Comparison of ENCODE assay signal across 10 cellular contexts in the genomic region with DNA sequence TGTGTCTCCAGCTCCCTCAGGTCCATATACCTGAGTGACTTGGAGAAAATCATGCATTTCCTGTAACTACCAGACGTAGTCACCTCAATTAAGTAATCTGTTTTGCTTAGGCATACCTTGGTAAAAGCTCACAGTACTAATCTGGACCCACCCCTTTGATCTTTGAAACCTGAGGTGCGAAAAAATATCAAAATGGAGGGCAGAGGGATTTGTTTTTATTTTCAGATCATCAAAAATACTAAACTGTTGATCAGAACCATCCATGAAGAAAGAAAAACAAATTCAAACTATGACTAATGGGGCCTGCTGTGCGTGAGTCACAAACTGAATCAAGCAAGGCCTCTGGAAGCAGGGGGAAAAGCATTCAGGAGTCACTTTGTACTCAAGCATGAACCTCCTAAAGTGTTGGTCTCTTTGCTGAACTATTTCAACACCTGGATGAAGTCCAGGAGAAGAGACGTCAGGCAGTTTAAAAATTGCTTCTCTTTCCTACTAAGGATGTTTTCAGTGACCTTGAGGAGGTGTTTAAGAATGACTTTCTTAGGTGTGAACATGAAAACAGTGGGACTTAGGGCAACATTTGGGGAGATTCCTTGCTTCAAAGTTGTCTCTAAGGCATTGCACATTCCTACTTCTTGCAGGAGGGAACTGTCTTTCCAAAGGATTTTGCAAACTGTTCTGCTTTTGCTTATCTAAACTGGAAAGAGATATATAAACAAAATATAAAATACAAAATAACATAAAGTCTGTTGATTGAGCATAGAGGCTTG.
DNase-seq lines count a peak whose midpoint lies in the region; ATAC-seq and TF ChIP-seq lines count a peak whose summit lies in the region.
"Had no signal": no experiment of that assay in that cellular context is flagged by ENCODE, and none has a peak within 500 bp of the region (broad histone marks: within the 10 kb centered on the region; RNA-seq: fewer than 3 reads in every experiment).

No MANE protein-coding gene starts in this region.

- H3K36me3 ChIP-seq in Panc1 (ENCODE audit: control insufficient read depth, insufficient read depth, low read length): no peaks in the 10 kb centered on the region
- H3K36me3 ChIP-seq in WERI-Rb-1: no peaks in the 10 kb centered on the region

- H3K9me3 Mint-ChIP-seq in osteocyte (ENCODE audit: unreplicated experiment): peaks cover 3% of the 10 kb centered on the region

- DNase-seq in AG10803 (ENCODE audit: low read depth): peak; percentile 97
- peak; percentile 92 for DNase-seq in Panc1 (ENCODE audit: low read depth, low spot score)
- peak; percentile 98 for DNase-seq in fibroblast of peridontal ligament (ENCODE audit: extremely low read depth)
- DNase-seq in osteocyte (ENCODE audit: extremely low spot score, unreplicated experiment): no peak
- DNase-seq in activated CD4-positive, alpha-beta T cell treated with anti-CD3 and anti-CD28 coated beads, Interleukin-2, amount 50 U/mL, for 4 hours: no peak
- DNase-seq in WERI-Rb-1: no peak
- no peak for DNase-seq in HT-29 (ENCODE audit: low spot score)
- DNase-seq: SHP77 treated with DMSO at 0.1 percent for 48 hours had no signal

- in situ Hi-C loops in Panc1 (cut with HindIII; ENCODE audit: low pct_unique_long_range_greater_than_20kb, low sequenced_read_pairs): no loop called here

- peak overlapping the region; percentile 88 for H3K27ac Mint-ChIP-seq in osteocyte (ENCODE audit: unreplicated experiment)
- H3K27ac Mint-ChIP-seq: progenitor cell of endocrine pancreas had no signal

- H3K4me1 ChIP-seq in Panc1 (ENCODE audit: control insufficient read depth, insufficient read depth, low read length): peaks cover 24% of the 10 kb centered on the region

- H3K4me1 Mint-ChIP-seq in osteocyte (ENCODE audit: unreplicated experiment): peaks cover 75% of the 10 kb centered on the region

- BruUV-seq in Panc1 (replicated peaks; lab: Mats Ljungman, UMichigan): no TSS peak

- POLR2A ChIA-PET in Panc1 (lab: Charles Lee): no interaction called here

- no peak overlapping the region for H3K4me3 ChIP-seq in AG10803 (ENCODE audit: low read length)
- no peak overlapping the region for H3K4me3 ChIP-seq in Panc1 (ENCODE audit: low read depth in 2 of 2, low read length in 2 of 2)
- H3K4me3 ChIP-seq in WERI-Rb-1 (ENCODE audit: low read depth, low read length): no peak overlapping the region

- ATAC-seq in Panc1: peak; percentile 98
- no peak for ATAC-seq in HG03196 (IDR thresholded peaks at IDR 0.05; ENCODE audit: unreplicated experiment)

- H3K27ac ChIP-seq in Panc1 (ENCODE audit: low read length): peak overlapping the region; percentile 87
- no peak overlapping the region for H3K27ac ChIP-seq in WERI-Rb-1

- H3K4me3 Mint-ChIP-seq in osteocyte (ENCODE audit: unreplicated experiment): no peak overlapping the region

- H3K27me3 Mint-ChIP-seq in osteocyte (ENCODE audit: unreplicated experiment): no peaks in the 10 kb centered on the region
- H3K27me3 Mint-ChIP-seq: progenitor cell of endocrine pancreas had no signal

- H3K27me3 ChIP-seq in Panc1 (ENCODE audit: control insufficient read depth, insufficient read depth, low read length) (no peaks in the 10 kb centered on the region), WERI-Rb-1 (ENCODE audit: insufficient read depth, low read depth, severe bottlenecking) (peaks cover 88% of the 10 kb centered on the region)

- intact Hi-C loops in Panc1 (cut with micrococcal nuclease; ENCODE audit: unreplicated experiment): loop anchor here (10.0 kb wide), 1 partner anchor 100 kb away; no protein-coding TSS in a partner anchor

- H3K36me3 Mint-ChIP-seq in osteocyte (ENCODE audit: unreplicated experiment): peaks cover 6% of the 10 kb centered on the region

- CTCF ChIA-PET in Panc1 (lab: Charles Lee): no interaction called here

- TF ChIP-seq CTCF in AG10803 (conservative IDR thresholded peaks at IDR 0.05; ENCODE audit: low read length): no peak
- no peak for TF ChIP-seq CTCF in Panc1 (IDR thresholded peaks at IDR 0.05)
- no peak for TF ChIP-seq CTCF in osteocyte (IDR thresholded peaks at IDR 0.05)
- TF ChIP-seq CTCF in WERI-Rb-1 (IDR thresholded peaks at IDR 0.05; ENCODE audit: low read depth, low read length): no peak

- H3K9me3 ChIP-seq in Panc1 (ENCODE audit: control insufficient read depth, insufficient read depth, low read depth, low read length) (peaks cover 6% of the 10 kb centered on the region; the same call in 1 of the 2 replicates), WERI-Rb-1 (ENCODE audit: severe bottlenecking) (no peaks in the 10 kb centered on the region)

Comparison
In these comparisons a context has a peak if more than half of its experiments do, and no peak if none do; other contexts are left out.
1. DNase-seq: peak in AG10803 (single experiment), Panc1 (single experiment) and fibroblast of peridontal ligament (single experiment); none in osteocyte (single experiment), activated CD4-positive, alpha-beta T cell treated with anti-CD3 and anti-CD28 coated beads, Interleukin-2, amount 50 U/mL, for 4 hours (0 of 2), WERI-Rb-1 (single experiment) and HT-29 (single experiment).